In genomic region chr9:74719306-74719705, GRCh38 we compare ENCODE assay signal across 10 cellular contexts.
"Had no signal": no experiment of that assay in that cellular context is flagged by ENCODE, and none has a peak within 500 bp of the region (broad histone marks: within the 10 kb centered on the region; RNA-seq: fewer than 3 reads in every experiment).

No MANE protein-coding gene starts in this region.

- H3K4me3 Mint-ChIP-seq: H9, HFFc6 had no signal

- ATAC-seq: HCT116 had no signal

- H3K9me3 Mint-ChIP-seq: H9, HFFc6 had no signal

- H3K9me3 ChIP-seq: HAP-1 had no signal

- H3K36me3 ChIP-seq: HAP-1 had no signal

- FAIRE-seq: H1, H54 had no signal

- H3K4me1 ChIP-seq: HAP-1 had no signal

- DNase-seq: GM23248, GOT3, H7, H9, HCEC 1CT, HFFc6 had no signal

- H2AFZ ChIP-seq: GM23248 had no signal

- H3K4me3 ChIP-seq: GM23248, HAP-1 had no signal

- H3K27ac ChIP-seq: GM23248 had no signal

- H3K27ac Mint-ChIP-seq: H9, HFFc6 had no signal

- H3K9ac ChIP-seq: GM23248 had no signal
